13 cellular contexts compared by ENCODE assay signal in the genomic region with DNA sequence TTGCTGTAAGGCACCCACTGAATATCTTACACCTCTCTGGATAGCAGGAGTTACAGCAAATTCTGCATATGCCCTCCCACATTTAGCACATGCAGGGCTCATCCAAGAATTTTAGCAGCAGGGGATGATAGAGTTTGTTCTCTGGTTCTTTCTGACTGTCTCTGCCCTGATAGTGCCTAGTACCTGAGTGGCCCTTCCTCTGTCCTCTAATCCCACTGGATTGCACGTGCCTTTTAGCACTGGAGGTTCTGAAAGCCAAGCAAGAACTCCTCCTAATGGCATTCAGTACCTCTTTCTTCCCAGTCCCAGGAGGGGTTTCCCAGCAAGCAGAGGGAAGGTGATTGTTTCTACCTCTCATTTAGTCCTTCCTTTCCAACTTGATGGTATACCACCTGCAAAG.
"Had no signal": no experiment of that assay in that cellular context is flagged by ENCODE, and none has a peak within 500 bp of the region (broad histone marks: within the 10 kb centered on the region; RNA-seq: fewer than 3 reads in every experiment).

No MANE protein-coding gene starts in this region.

- DNase-seq: activated CD4-positive, alpha-beta memory T cell treated with anti-CD3 and anti-CD28 coated beads for 36 hours; activated gamma-delta T cell; activated T-cell treated with anti-CD3 and anti-CD28 coated beads, Interleukin-2, amount 50 U/mL, for 48 hours; amygdala; brain microvascular endothelial cell; gastrocnemius medialis; natural killer cell; psoas muscle; stimulated activated CD4-positive, alpha-beta T cell treated with anti-CD3 and anti-CD28 coated beads, Interleukin-2, amount 100 ng/mL, for 48 hours; stimulated activated naive CD8-positive, alpha-beta T cell treated with anti-CD3 and anti-CD28 coated beads, Interleukin-15, amount 100 ng/mL, for 72 hours; thyroid gland had no signal

- H3K9me3 ChIP-seq: gastrocnemius medialis, psoas muscle, thyroid gland had no signal

- H3K36me3 ChIP-seq: brain microvascular endothelial cell, gastrocnemius medialis, thyroid gland had no signal

- ATAC-seq: gastrocnemius medialis; natural killer cell; psoas muscle; stimulated activated naive CD8-positive, alpha-beta T cell treated with anti-CD3 and anti-CD28 coated beads, Interleukin-15, amount 100 ng/mL, for 72 hours had no signal

- H3K27ac Mint-ChIP-seq: activated CD4-positive, alpha-beta memory T cell treated with anti-CD3 and anti-CD28 coated beads for 36 hours; activated naive CD8-positive, alpha-beta T cell; natural killer cell; stimulated activated naive CD8-positive, alpha-beta T cell treated with anti-CD3 and anti-CD28 coated beads, Interleukin-15, amount 100 ng/mL, for 72 hours; T-helper 2 cell treated with Interferon-gamma antibody and Interleukin-4, amounts not matched to agents 5 μg/mL and 100 μg/mL, for 36 hours had no signal

- H3K27me3 Mint-ChIP-seq: activated CD4-positive, alpha-beta memory T cell treated with anti-CD3 and anti-CD28 coated beads for 36 hours; activated naive CD8-positive, alpha-beta T cell; stimulated activated naive CD8-positive, alpha-beta T cell treated with anti-CD3 and anti-CD28 coated beads, Interleukin-15, amount 100 ng/mL, for 72 hours had no signal

- H3K9me3 Mint-ChIP-seq: activated CD4-positive, alpha-beta memory T cell treated with anti-CD3 and anti-CD28 coated beads for 36 hours; natural killer cell; stimulated activated naive CD8-positive, alpha-beta T cell treated with anti-CD3 and anti-CD28 coated beads, Interleukin-15, amount 100 ng/mL, for 72 hours; T-helper 2 cell treated with Interferon-gamma antibody and Interleukin-4, amounts not matched to agents 5 μg/mL and 100 μg/mL, for 36 hours had no signal

- H3K4me3 ChIP-seq: gastrocnemius medialis, psoas muscle, thyroid gland had no signal

- H3K27me3 ChIP-seq: brain microvascular endothelial cell, gastrocnemius medialis, thyroid gland had no signal

- H3K36me3 Mint-ChIP-seq: activated CD4-positive, alpha-beta memory T cell treated with anti-CD3 and anti-CD28 coated beads for 36 hours; natural killer cell had no signal

- H3K4me3 Mint-ChIP-seq: activated CD4-positive, alpha-beta memory T cell treated with anti-CD3 and anti-CD28 coated beads for 36 hours; activated naive CD8-positive, alpha-beta T cell; natural killer cell; stimulated activated naive CD8-positive, alpha-beta T cell treated with anti-CD3 and anti-CD28 coated beads, Interleukin-15, amount 100 ng/mL, for 72 hours; T-helper 2 cell treated with Interferon-gamma antibody and Interleukin-4, amounts not matched to agents 5 μg/mL and 100 μg/mL, for 36 hours had no signal

- H3K27ac ChIP-seq: brain microvascular endothelial cell, gastrocnemius medialis, psoas muscle had no signal
